ENCODE assay signal across 12 cellular contexts in genomic region chr12:52969828-52970569, GRCh38. TPM values are rescaled to one million over a fixed set of nuclear protein-coding genes. Genes with fewer than 3 reads are reported as not detected.
DNase-seq lines count a peak whose midpoint lies in the region; ATAC-seq, FAIRE-seq and TF ChIP-seq lines count a peak whose summit lies in the region.
"Had no signal": no experiment of that assay in that cellular context is flagged by ENCODE, and none has a peak within 500 bp of the region (broad histone marks: within the 10 kb centered on the region; RNA-seq: fewer than 3 reads in every experiment).

No MANE protein-coding gene starts in this region.

- POLR2A ChIA-PET in RWPE1 (lab: Yijun Ruan, JAX; ENCODE audit: low non-redundant PET) = interaction anchor here (0.5 to 0.6 kb wide), 2 partner anchors 8 to 52 kb away, joined by 3 to 5 read pairs; no protein-coding TSS in a partner anchor

- CTCF ChIA-PET in RWPE1 (lab: Yijun Ruan, JAX) = interaction anchor here (0.6 to 3.0 kb wide), 3 partner anchors 11 to 918 kb away, joined by 3 to 20 read pairs (median 16); partner anchors contain the start of gene NR4A1

- intact Hi-C loops in left colon (cut with DNase I, micrococcal nuclease) = no loop called here

- ATAC-seq in left colon = peak; percentile 83
- no peak for ATAC-seq in HG03045 (IDR thresholded peaks at IDR 0.05; ENCODE audit: unreplicated experiment)

- FAIRE-seq in urothelium cell line (lab: Jason Lieb, UNC) = peak; percentile 44

- peak overlapping the region; percentile 96 for H3K27ac ChIP-seq in RWPE1
- H3K27ac ChIP-seq: epithelial cell of prostate had no signal

- no peak for TF ChIP-seq CTCF in RWPE1 (conservative IDR thresholded peaks at IDR 0.05; ENCODE audit: low read depth)

- DNase-seq in SIG-M5 treated with dmso at 0.1 percent for 504 hours (lab: John Stamatoyannopoulos, UW; ENCODE audit: unreplicated experiment) (peak; percentile 57), SIG-M5 (lab: John Stamatoyannopoulos, UW) (no peak), RWPE1 (ENCODE audit: low spot score) (no peak), left colon (peak; percentile 85 to 92), urothelium cell line (ENCODE audit: low spot score) (peak; percentile 54)
- DNase-seq in stimulated activated naive CD4-positive, alpha-beta T cell (lab: John Stamatoyannopoulos, UW) = no peak
- DNase-seq in effector CD4-positive, alpha-beta T cell = no peak
- DNase-seq: NCI-H1694 treated with DMSO at 0.1 percent for 48 hours; SHP77; stimulated activated CD4-positive, alpha-beta T cell treated with anti-CD3 and anti-CD28 coated beads, Interleukin-4, amount 100 ng/mL, for 1 hour had no signal

RNA-seq across cellular contexts. Expression of gene KRT18, which starts 21.1 kb away (rescaled TPM):
- 100 to 1,000 TPM; 815 to 912 TPM for total RNA-seq in left colon

RNA-seq across cellular contexts. Expression of gene EIF4B, which starts 36.3 kb away (rescaled TPM):
- total RNA-seq in left colon = 100 to 1,000 TPM; 355 to 389 TPM

Comparison
In these comparisons a context has a peak if more than half of its experiments do, and no peak if none do; other contexts are left out.
1. DNase-seq: peak in SIG-M5 treated with dmso at 0.1 percent for 504 hours (single experiment), left colon (2 of 2) and urothelium cell line (single experiment); none in SIG-M5 (single experiment), RWPE1 (single experiment), stimulated activated naive CD4-positive, alpha-beta T cell (0 of 6) and effector CD4-positive, alpha-beta T cell (single experiment).